In the genomic region with DNA sequence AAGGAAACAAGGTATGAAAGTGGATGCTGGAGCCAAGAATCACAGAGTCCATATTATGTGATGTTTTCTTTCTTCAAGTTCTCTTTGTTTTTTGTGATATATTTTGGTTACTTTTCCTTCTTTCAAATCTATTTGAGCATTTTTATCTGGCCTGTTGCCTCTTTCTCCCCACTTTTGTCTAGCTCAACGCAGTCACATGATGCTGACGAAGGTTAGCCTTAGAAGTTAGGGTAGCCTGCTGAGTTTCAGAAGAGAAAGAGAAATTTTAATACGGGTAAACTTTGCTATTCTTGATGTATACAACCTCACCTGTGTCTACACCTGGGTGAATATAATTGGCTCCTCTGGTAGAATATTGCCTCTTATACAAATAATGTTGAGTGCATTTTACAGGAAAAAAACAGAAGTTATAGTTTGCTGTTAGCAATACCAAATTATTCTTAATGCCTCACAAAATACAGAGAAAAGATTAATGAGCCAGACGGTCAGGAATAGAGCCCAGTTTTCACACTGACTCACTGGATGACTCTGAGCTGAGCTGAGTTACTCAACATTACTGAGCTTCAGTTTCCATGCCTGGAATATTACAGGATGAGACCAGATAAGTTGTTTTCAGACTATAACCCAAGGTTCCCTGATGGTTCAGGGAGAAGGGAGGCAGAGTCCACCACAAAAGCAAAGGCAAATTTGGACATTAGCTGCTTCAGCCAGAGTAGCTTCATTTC, we compare ENCODE assay signal across 12 cellular contexts.
DNase-seq lines count a peak whose midpoint lies in the region; TF ChIP-seq lines count a peak whose summit lies in the region.
"Had no signal": no experiment of that assay in that cellular context is flagged by ENCODE, and none has a peak within 500 bp of the region (broad histone marks: within the 10 kb centered on the region; RNA-seq: fewer than 3 reads in every experiment).

No MANE protein-coding gene starts in this region.

- H4K20me1 ChIP-seq in SK-N-SH (ENCODE audit: insufficient read depth) = no peaks in the 10 kb centered on the region

- TF ChIP-seq CTCF in SK-N-SH (IDR thresholded peaks at IDR 0.05) (no peak), fibroblast of the aortic adventitia (IDR thresholded peaks at IDR 0.05; ENCODE audit: insufficient read depth, low read length) (no peak)

- H3K9ac ChIP-seq in SK-N-SH (no peak overlapping the region), skeletal muscle tissue (ENCODE audit: low read depth in 1 of 3, low read length in 3 of 3) (no peak overlapping the region)

- H3K27ac ChIP-seq in SK-N-SH (ENCODE audit: low read depth in 2 of 2, low read length in 1 of 2) (peak overlapping the region in 1 of 2 experiments; percentile 69; a peak in 2 of 4 replicates), skeletal muscle tissue (ENCODE audit: low read depth, low read length) (peak overlapping the region; percentile 31)
- H3K27ac ChIP-seq: spleen had no signal

- H2AFZ ChIP-seq in SK-N-SH (ENCODE audit: low read depth) = no peak overlapping the region

- H3K79me2 ChIP-seq in SK-N-SH (ENCODE audit: insufficient read depth) = no peaks in the 10 kb centered on the region

- TF ChIP-seq RAD21 in SK-N-SH (IDR thresholded peaks at IDR 0.05; ENCODE audit: low read length) = no peak

- H3F3A ChIP-seq in SK-N-SH (replicated peaks; ENCODE audit: insufficient read depth) = peaks cover 5% of the 10 kb centered on the region

- 27% methylated on average over 4 of the region's 4 CpGs for WGBS in SK-N-SH (ENCODE audit: low lambda C conversion rate)

- H3K27me3 ChIP-seq in SK-N-SH (ENCODE audit: insufficient read depth) (no peaks in the 10 kb centered on the region), skeletal muscle tissue (ENCODE audit: control insufficient read depth in 3 of 3, insufficient read depth in 3 of 3, low read length in 3 of 3) (peaks cover 0 to 3% (median 0%) of the 10 kb centered on the region in 3 donors), H7 (ENCODE audit: control insufficient read depth, insufficient read depth, low read length) (no peaks in the 10 kb centered on the region)

- H3K4me1 ChIP-seq in SK-N-SH (ENCODE audit: control insufficient read depth in 1 of 2, insufficient read depth in 2 of 2, low read depth in 1 of 2, low read length in 1 of 2) (no peaks in the 10 kb centered on the region; a peak in 1 of 4 replicates), skeletal muscle tissue (ENCODE audit: control insufficient read depth in 3 of 3, insufficient read depth in 3 of 3, low read length in 3 of 3) (no peaks in the 10 kb centered on the region)
- H3K4me1 ChIP-seq: spleen had no signal

- H3K36me3 ChIP-seq in SK-N-SH (replicated peaks in 1 of 2; ENCODE audit: control insufficient read depth in 1 of 2, insufficient read depth in 2 of 2, low read length in 1 of 2) = no peaks in the 10 kb centered on the region
- H3K36me3 ChIP-seq in skeletal muscle tissue (ENCODE audit: control insufficient read depth in 3 of 3, insufficient read depth in 3 of 3, low read length in 3 of 3) = no peaks in the 10 kb centered on the region
- no peaks in the 10 kb centered on the region for H3K36me3 ChIP-seq in H7 (replicated peaks; ENCODE audit: control insufficient read depth, insufficient read depth, low read length)
- H3K36me3 ChIP-seq: spleen had no signal

- peak; percentile 26 for DNase-seq in H4 (ENCODE audit: low spot score)
- DNase-seq in SK-N-SH = no peak
- peak; percentile 92 for DNase-seq in fibroblast of the aortic adventitia (ENCODE audit: low read depth)
- DNase-seq in LoVo (ENCODE audit: low spot score) = no peak
- no peak for DNase-seq in putamen (ENCODE audit: low spot score)
- no peak for DNase-seq in H7
- DNase-seq: activated T-cell treated with anti-CD3 and anti-CD28 coated beads, Interleukin-2, amount 50 U/mL, for 4 hours; DMS79; hippocampal formation; NCI-H2081; spleen had no signal

- H3K4me2 ChIP-seq in SK-N-SH = no peak overlapping the region

- H3K4me3 ChIP-seq in SK-N-SH (ENCODE audit: low read depth in 2 of 2, low read length in 1 of 2) (no peak overlapping the region), fibroblast of the aortic adventitia (ENCODE audit: low read depth, low read length) (no peak overlapping the region), skeletal muscle tissue (ENCODE audit: low read length in 3 of 3) (no peak overlapping the region), H7 (ENCODE audit: insufficient read depth, low read depth, low read length) (no peak overlapping the region)
- H3K4me3 ChIP-seq: spleen had no signal

- POLR2A ChIA-PET in SK-N-SH (lab: Yijun Ruan, JAX) = no interaction called here

- no peaks in the 10 kb centered on the region for H3K9me2 ChIP-seq in SK-N-SH

- peak in 1 of 2 experiments; percentile 63; a peak in 1 of 4 replicates for TF ChIP-seq EP300 in SK-N-SH (IDR thresholded peaks at IDR 0.05; ENCODE audit: borderline replicate concordance in 1 of 2, low read depth in 1 of 2, low read length in 1 of 2)

- CTCF ChIA-PET in SK-N-SH (lab: Yijun Ruan, JAX) = no interaction called here

- H3K9me3 ChIP-seq in SK-N-SH (no peaks in the 10 kb centered on the region), skeletal muscle tissue (ENCODE audit: control insufficient read depth in 3 of 3, low read length in 3 of 3) (no peaks in the 10 kb centered on the region)
- H3K9me3 ChIP-seq: spleen had no signal

TF ChIP-seq in SK-N-SH, 30 proteins besides CTCF, POLR2A, EP300 and RAD21 (continues in another document):
- TF ChIP-seq MEF2A (IDR thresholded peaks at IDR 0.05; ENCODE audit: borderline replicate concordance, low read depth) (no peak), IRF3 (IDR thresholded peaks at IDR 0.05; ENCODE audit: low read depth, low read length) (no peak), POLR2AphosphoS5 (IDR thresholded peaks at IDR 0.05; ENCODE audit: low read depth, low read length) (peak; percentile 32; the same call in 1 of the 2 replicates), NFIC (IDR thresholded peaks at IDR 0.05; ENCODE audit: borderline replicate concordance) (peak; percentile 73; the same call in 1 of the 2 replicates), PBX3 (IDR thresholded peaks at IDR 0.05) (peak; percentile 89), SIN3A (IDR thresholded peaks at IDR 0.05; ENCODE audit: borderline replicate concordance, low read depth, low read length) (no peak), TCF12 (IDR thresholded peaks at IDR 0.05) (peak; percentile 55), RCOR1 (IDR thresholded peaks at IDR 0.05; ENCODE audit: low read length) (no peak), ELF1 (IDR thresholded peaks at IDR 0.05) (no peak), NRF1 (IDR thresholded peaks at IDR 0.05; ENCODE audit: low read depth, low read length) (no peak), FOXM1 (IDR thresholded peaks at IDR 0.05; ENCODE audit: low read depth) (no peak), SMC3 (IDR thresholded peaks at IDR 0.05; ENCODE audit: low read depth, low read length) (no peak), ZBTB33 (IDR thresholded peaks at IDR 0.05; ENCODE audit: borderline replicate concordance, low read depth) (no peak), MAX (IDR thresholded peaks at IDR 0.05; ENCODE audit: low read depth) (no peak), EZH2phosphoT487 (IDR thresholded peaks at IDR 0.05; ENCODE audit: borderline replicate concordance, low read depth) (no peak), JUND (IDR thresholded peaks at IDR 0.05) (peak; percentile 83), RXRA (IDR thresholded peaks at IDR 0.05; ENCODE audit: borderline replicate concordance, low read depth) (no peak)

Comparison
In these comparisons a context has a peak if more than half of its experiments do, and no peak if none do; other contexts are left out.
1. DNase-seq: peak in H4 (single experiment) and fibroblast of the aortic adventitia (single experiment); none in SK-N-SH (single experiment), LoVo (single experiment), putamen (single experiment) and H7 (single experiment).